Comparison of ENCODE assay signal across 8 cellular contexts in genomic region chr21:41168391-41169257, GRCh38. TPM values are rescaled to one million over a fixed set of nuclear protein-coding genes. Genes with fewer than 3 reads are reported as not detected.
A peak's percentile ranks its signal among the peaks of the same experiment; 100 is the strongest.
DNase-seq lines count a peak whose midpoint lies in the region; ATAC-seq, FAIRE-seq and TF ChIP-seq lines count a peak whose summit lies in the region.

No MANE protein-coding gene starts in this region.

- POLR2A ChIA-PET in SK-N-SH (lab: Yijun Ruan, JAX): no interaction called here

- H3K36me3 ChIP-seq in SK-N-SH (replicated peaks in 1 of 2; ENCODE audit: control insufficient read depth in 1 of 2, insufficient read depth in 2 of 2, low read length in 1 of 2) (no peaks in the 10 kb centered on the region), bronchial epithelial cell (ENCODE audit: control insufficient read depth, insufficient read depth, low read length) (no peaks in the 10 kb centered on the region), skeletal muscle satellite cell (ENCODE audit: insufficient read depth, low read length) (no peaks in the 10 kb centered on the region)

- WGBS in SK-N-SH (ENCODE audit: low lambda C conversion rate): 5% methylated on average over 22 of the region's 75 CpGs

- H3K4me2 ChIP-seq in SK-N-SH: peak overlapping the region; percentile 88
- peak overlapping the region; percentile 94 for H3K4me2 ChIP-seq in skeletal muscle satellite cell (ENCODE audit: low read length)

- CTCF ChIA-PET in SK-N-SH (lab: Yijun Ruan, JAX): interaction anchor here (0.9 to 1.8 kb wide), 7 partner anchors 10 to 47 kb away, joined by 3 to 6 read pairs (median 3); no protein-coding TSS in a partner anchor

- no peaks in the 10 kb centered on the region for H4K20me1 ChIP-seq in SK-N-SH (ENCODE audit: insufficient read depth)

- TF ChIP-seq EP300 in SK-N-SH (IDR thresholded peaks at IDR 0.05; ENCODE audit: borderline replicate concordance in 1 of 2, low read depth in 1 of 2, low read length in 1 of 2): no peak

- peak overlapping the region; percentile 89; the same call in 1 of the 2 replicates for H2AFZ ChIP-seq in SK-N-SH (ENCODE audit: low read depth)

- TF ChIP-seq RAD21 in SK-N-SH (IDR thresholded peaks at IDR 0.05; ENCODE audit: low read length): no peak

- no peaks in the 10 kb centered on the region for H3K9me2 ChIP-seq in SK-N-SH

- H3K27ac ChIP-seq in SK-N-SH (ENCODE audit: low read depth in 2 of 2, low read length in 1 of 2): no peak overlapping the region

- H3K4me1 ChIP-seq in SK-N-SH (ENCODE audit: control insufficient read depth in 1 of 2, insufficient read depth in 2 of 2, low read depth in 1 of 2, low read length in 1 of 2): no peaks in the 10 kb centered on the region
- peaks cover 4% of the 10 kb centered on the region for H3K4me1 ChIP-seq in skeletal muscle satellite cell (ENCODE audit: control insufficient read depth, insufficient read depth, low read length)

- H3K79me2 ChIP-seq in SK-N-SH (ENCODE audit: insufficient read depth): no peaks in the 10 kb centered on the region

- H3K9me3 ChIP-seq in SK-N-SH (no peaks in the 10 kb centered on the region), skeletal muscle satellite cell (replicated peaks; ENCODE audit: low read length) (no peaks in the 10 kb centered on the region)

- FAIRE-seq in bronchial epithelial cell (lab: Jason Lieb, UNC): no peak

- ATAC-seq in SK-N-SH treated with all-trans-retinoic acid at 6 μM for 48 hours (no peak; the same call in 2 of the 3 replicates), HG03196 (IDR thresholded peaks at IDR 0.05; ENCODE audit: unreplicated experiment) (no peak)

- TF ChIP-seq CTCF in SK-N-SH (IDR thresholded peaks at IDR 0.05) (peak; percentile 14; the same call in 1 of the 2 replicates), bronchial epithelial cell (IDR thresholded peaks at IDR 0.05; ENCODE audit: insufficient read depth, low read length, severe bottlenecking) (peak; percentile 19)

- H3F3A ChIP-seq in SK-N-SH (replicated peaks; ENCODE audit: insufficient read depth): peaks cover 7% of the 10 kb centered on the region

- peak; percentile 27 for DNase-seq in SK-N-SH
- DNase-seq in NCI-H526 treated with DMSO at 0.1 percent for 48 hours (lab: John Stamatoyannopoulos, UW): peak; percentile 53
- DNase-seq in bronchial epithelial cell (ENCODE audit: low read depth): peak; percentile 35
- peak; percentile 50 for DNase-seq in iris pigment epithelial cell (ENCODE audit: low read depth)
- DNase-seq in HCEC 1CT: no peak

- peak overlapping the region; percentile 49 to 85 for H3K4me3 ChIP-seq in SK-N-SH (ENCODE audit: low read depth in 2 of 2, low read length in 1 of 2)
- H3K4me3 ChIP-seq in bronchial epithelial cell (ENCODE audit: low read depth, low read length): peak overlapping the region; percentile 71
- H3K4me3 ChIP-seq in skeletal muscle satellite cell (ENCODE audit: low read length): peak overlapping the region; percentile 83

- H3K27me3 ChIP-seq in SK-N-SH (ENCODE audit: insufficient read depth) (no peaks in the 10 kb centered on the region; the same call in 1 of the 2 replicates), bronchial epithelial cell (ENCODE audit: control insufficient read depth, insufficient read depth, low read length) (no peaks in the 10 kb centered on the region), skeletal muscle satellite cell (ENCODE audit: control insufficient read depth, insufficient read depth, low read length) (no peaks in the 10 kb centered on the region)

- H3K9ac ChIP-seq in SK-N-SH (peak overlapping the region; percentile 43; the same call in 1 of the 2 replicates), skeletal muscle satellite cell (ENCODE audit: low read depth, low read length) (peak overlapping the region; percentile 84)

TF ChIP-seq in SK-N-SH, 30 proteins besides CTCF, POLR2A, EP300 and RAD21 (continues in another document):
- no peak for TF ChIP-seq FOXM1 (IDR thresholded peaks at IDR 0.05; ENCODE audit: low read depth)
- no peak for TF ChIP-seq USF1 (IDR thresholded peaks at IDR 0.05; ENCODE audit: borderline replicate concordance, low read depth)
- TF ChIP-seq TEAD4 (IDR thresholded peaks at IDR 0.05; ENCODE audit: borderline replicate concordance, insufficient read depth): no peak
- TF ChIP-seq MAX (IDR thresholded peaks at IDR 0.05; ENCODE audit: low read depth): no peak
- no peak for TF ChIP-seq IRF3 (IDR thresholded peaks at IDR 0.05; ENCODE audit: low read depth, low read length)
- TF ChIP-seq YY1 (IDR thresholded peaks at IDR 0.05; ENCODE audit: low read depth): no peak
- TF ChIP-seq CHD2 (IDR thresholded peaks at IDR 0.05; ENCODE audit: low read length, partially characterized antibody): no peak
- TF ChIP-seq TAF1 (IDR thresholded peaks at IDR 0.05; ENCODE audit: borderline replicate concordance, low read depth, low read length): no peak

TF ChIP-seq in SK-N-SH treated with all-trans-retinoic acid at 6 μM for 48 hours, 23 proteins besides CTCF, POLR2A, EP300 and RAD21:
- TF ChIP-seq ZNF8 (CRISPR knock-in tag; IDR thresholded peaks at IDR 0.05) (no peak), ZFP30 (CRISPR knock-in tag; IDR thresholded peaks at IDR 0.05) (no peak), ZNF70 (CRISPR knock-in tag; IDR thresholded peaks at IDR 0.05) (no peak), ZFP3 (CRISPR knock-in tag; IDR thresholded peaks at IDR 0.05) (no peak), CSRNP3 (CRISPR knock-in tag; IDR thresholded peaks at IDR 0.05) (no peak), RARB (CRISPR knock-in tag; IDR thresholded peaks at IDR 0.05) (no peak), POU6F1 (CRISPR knock-in tag; IDR thresholded peaks at IDR 0.05; ENCODE audit: borderline replicate concordance, low read depth) (no peak), PPARA (CRISPR knock-in tag; IDR thresholded peaks at IDR 0.05; ENCODE audit: borderline replicate concordance) (no peak), TOX (CRISPR knock-in tag; IDR thresholded peaks at IDR 0.05; ENCODE audit: borderline replicate concordance) (no peak), OSR1 (CRISPR knock-in tag; IDR thresholded peaks at IDR 0.05) (no peak), CREB5 (CRISPR knock-in tag; IDR thresholded peaks at IDR 0.05; ENCODE audit: low read depth) (no peak), PATZ1 (CRISPR knock-in tag; IDR thresholded peaks at IDR 0.05; ENCODE audit: borderline replicate concordance) (no peak)

RNA-seq across cellular contexts. Expression of gene BACE2, which starts 0.7 kb away (rescaled TPM):
- 21.8 and 23.4 TPM in 2 replicates for polyA plus RNA-seq in SK-N-SH (2012; rRNA removed)
- 23.2 and 26.4 TPM in 2 replicates for polyA plus RNA-seq in SK-N-SH (2012; cell fraction: cytosol; rRNA removed)
- polyA plus RNA-seq in SK-N-SH (2012; cell fraction: nucleus; rRNA removed): 18.9 and 23.0 TPM in 2 replicates
- 43.1 and 64.8 TPM in 2 replicates for total RNA-seq in bronchial epithelial cell
- total RNA-seq in skeletal muscle satellite cell (2012; rRNA removed): 14.7 and 24.0 TPM in 2 replicates
